In the genomic region with DNA sequence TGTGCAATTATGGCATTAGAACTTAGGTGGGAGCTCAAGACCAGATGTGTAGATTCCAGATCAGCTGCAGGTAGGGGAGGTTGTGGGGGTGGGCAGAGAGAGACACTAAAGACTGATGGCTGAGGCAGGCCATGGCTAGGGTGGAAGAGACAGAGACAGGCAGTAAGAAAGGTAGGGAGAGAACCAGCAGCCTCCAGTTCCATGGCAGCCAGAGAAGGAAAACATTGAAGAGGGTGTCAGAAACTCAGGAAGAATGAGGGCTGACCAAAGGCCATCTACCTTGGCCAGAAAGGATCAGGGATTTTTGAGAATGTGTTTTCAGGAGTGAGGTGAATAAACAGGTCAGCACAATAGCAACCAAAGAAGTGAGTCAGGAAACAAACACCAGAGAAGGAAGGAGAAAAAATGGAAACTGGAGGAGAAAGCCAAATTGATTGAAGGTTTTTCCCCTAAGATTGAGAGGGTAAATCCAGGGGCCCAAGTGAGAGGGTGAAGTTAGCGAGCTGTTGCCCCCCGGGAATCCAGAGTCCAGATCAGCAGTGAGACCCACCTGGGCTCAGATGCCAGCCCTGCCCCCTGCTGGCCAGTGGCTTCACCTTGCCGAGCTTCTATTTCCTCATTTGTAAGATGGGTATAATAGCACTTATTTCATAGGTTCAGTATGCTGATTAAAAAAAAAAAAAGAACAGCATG, we compare ENCODE assay signal across 8 cellular contexts. TPM values are rescaled to one million over a fixed set of nuclear protein-coding genes. Genes with fewer than 3 reads are reported as not detected.
A peak's percentile ranks its signal among the peaks of the same experiment; 100 is the strongest.
DNase-seq lines count a peak whose midpoint lies in the region; ATAC-seq and TF ChIP-seq lines count a peak whose summit lies in the region.

No MANE protein-coding gene starts in this region.

- peak overlapping the region; percentile 9 for H3K9ac ChIP-seq in mesenchymal stem cell (ENCODE audit: low read length)

- H2BK120ac ChIP-seq in mesenchymal stem cell (ENCODE audit: low read depth, low read length): no peak overlapping the region

- no peak overlapping the region for H3K4ac ChIP-seq in mesenchymal stem cell (ENCODE audit: low read depth in 1 of 2, low read length in 2 of 2)

- H3K36me3 ChIP-seq in mesenchymal stem cell (ENCODE audit: control insufficient read depth in 1 of 2, insufficient read depth in 2 of 2, low read depth in 1 of 2, low read length in 2 of 2): peaks cover 4 to 76% of the 10 kb centered on the region in 2 experiments

- no peak overlapping the region for H2BK12ac ChIP-seq in mesenchymal stem cell (ENCODE audit: low read length in 2 of 2)

- H2AK5ac ChIP-seq in mesenchymal stem cell (ENCODE audit: low read length, severe bottlenecking): no peak overlapping the region

- H3K79me1 ChIP-seq in mesenchymal stem cell (replicated peaks; ENCODE audit: low read length, poor library complexity, severe bottlenecking): peaks cover 29% of the 10 kb centered on the region

- no peak overlapping the region for H3K4me2 ChIP-seq in mesenchymal stem cell (ENCODE audit: low read length, poor library complexity, severe bottlenecking)

- H3K4me1 ChIP-seq in mesenchymal stem cell (ENCODE audit: control insufficient read depth, insufficient read depth, low read depth, low read length): peaks cover 4% of the 10 kb centered on the region

- no peak overlapping the region for H3K23ac ChIP-seq in mesenchymal stem cell (ENCODE audit: low read length in 2 of 2)

- no peak overlapping the region for H2BK5ac ChIP-seq in mesenchymal stem cell (ENCODE audit: low read depth, low read length, poor library complexity, severe bottlenecking)

- no peaks in the 10 kb centered on the region for H3K27me3 ChIP-seq in mesenchymal stem cell (ENCODE audit: control insufficient read depth in 1 of 2, insufficient read depth in 1 of 2, low read length in 2 of 2)

- no peak overlapping the region for H4K8ac ChIP-seq in mesenchymal stem cell (ENCODE audit: low read length)

- no peak overlapping the region for H3K4me3 ChIP-seq in mesenchymal stem cell (ENCODE audit: insufficient read depth in 1 of 2, low read depth in 1 of 2, low read length in 2 of 2)

- H3K27ac ChIP-seq in VCaP (peak overlapping the region; percentile 97), mesenchymal stem cell (ENCODE audit: low read length, poor library complexity, severe bottlenecking) (no peak overlapping the region)

- no peak overlapping the region for H2AFZ ChIP-seq in mesenchymal stem cell (ENCODE audit: low read depth, low read length)

- H2BK15ac ChIP-seq in mesenchymal stem cell (ENCODE audit: low read depth, poor library complexity, severe bottlenecking): no peak overlapping the region

- H3K9me3 ChIP-seq in mesenchymal stem cell (ENCODE audit: control insufficient read depth, low read length): no peaks in the 10 kb centered on the region

- no peak for ATAC-seq in stimulated activated naive CD8-positive, alpha-beta T cell treated with anti-CD3 and anti-CD28 coated beads, Interleukin-15, Interleukin-2, amounts not matched to agents 100 U/mL and 50 U/mL, for 24 hours
- ATAC-seq in GM21390 (IDR thresholded peaks at IDR 0.05; ENCODE audit: unreplicated experiment) (no peak), GM19395 (IDR thresholded peaks at IDR 0.05; ENCODE audit: unreplicated experiment) (no peak)

- no peak overlapping the region for H3K18ac ChIP-seq in mesenchymal stem cell (ENCODE audit: low read depth in 1 of 2, low read length in 2 of 2)

- DNase-seq in EL (peak; percentile 34), HuH-7 (ENCODE audit: low spot score) (peak; percentile 58), mesenchymal stem cell (peak; percentile 45)
- DNase-seq in central memory CD4-positive, alpha-beta T cell: peak; percentile 45
- DNase-seq in stimulated activated naive CD8-positive, alpha-beta T cell treated with anti-CD3 and anti-CD28 coated beads, Interleukin-15, Interleukin-2, amounts not matched to agents 100 U/mL and 50 U/mL, for 24 hours: peak; percentile 73

- no peak overlapping the region for H3K14ac ChIP-seq in mesenchymal stem cell (ENCODE audit: low read length in 2 of 2)

- WGBS in mesenchymal stem cell: 47% methylated on average over 3 of the region's 3 CpGs

- no peak overlapping the region for H4K91ac ChIP-seq in mesenchymal stem cell (ENCODE audit: low read length)

- peak; percentile 94 for TF ChIP-seq CTCF in VCaP (conservative IDR thresholded peaks at IDR 0.05)

RNA-seq across cellular contexts. Expression of a gene that starts 41.0 kb away (rescaled TPM):
- polyA plus RNA-seq in mesenchymal stem cell (2013, experiment 1 of 2): 12.5 TPM
- 12.4 TPM for polyA plus RNA-seq in mesenchymal stem cell (2013, experiment 2 of 2)
